ENCODE assay signal across 22 cellular contexts in the genomic region with DNA sequence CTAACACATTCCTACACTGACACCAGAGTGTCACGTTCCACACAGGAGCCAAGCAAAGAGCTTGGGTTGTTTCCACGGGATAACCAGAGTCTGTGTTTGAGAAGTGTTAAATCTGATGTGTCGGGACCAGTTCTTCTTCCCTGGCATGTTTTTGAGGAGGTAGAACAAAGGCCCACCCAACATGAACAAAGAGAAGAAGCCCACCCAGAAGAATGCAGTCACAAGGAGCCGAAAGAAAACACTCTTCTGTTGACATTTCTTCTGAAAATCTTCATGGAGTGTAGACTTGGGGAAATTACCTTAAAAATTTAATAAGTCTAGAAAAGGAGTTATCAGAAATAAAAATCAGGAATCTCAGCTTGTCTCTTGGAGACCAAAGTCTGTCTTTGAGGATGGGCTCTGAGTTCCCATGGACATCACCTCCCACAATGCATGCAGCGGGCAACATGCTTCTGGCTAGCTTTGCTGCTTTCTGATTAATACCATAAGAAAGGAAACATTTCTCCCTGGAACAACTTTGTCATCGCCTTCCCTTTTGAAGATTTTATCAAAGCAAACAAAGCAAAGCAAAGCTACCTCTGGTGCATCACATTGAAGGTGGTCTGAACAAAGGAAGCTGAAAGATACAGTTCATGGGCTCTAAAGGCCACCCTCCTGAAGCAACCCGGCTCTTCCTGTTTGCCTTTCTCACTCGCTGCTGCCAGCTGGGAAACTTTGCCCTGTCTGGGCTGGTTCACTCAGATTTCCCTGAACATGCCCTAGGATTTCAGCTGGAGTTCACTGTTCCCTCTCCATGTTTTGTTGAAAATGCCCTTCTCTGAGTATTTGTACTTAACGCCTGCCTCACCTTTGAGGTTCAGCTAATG.
A peak's percentile ranks its signal among the peaks of the same experiment; 100 is the strongest.
DNase-seq lines count a peak whose midpoint lies in the region; ATAC-seq, FAIRE-seq and TF ChIP-seq lines count a peak whose summit lies in the region.
"Had no signal": no experiment of that assay in that cellular context is flagged by ENCODE, and none has a peak within 500 bp of the region (broad histone marks: within the 10 kb centered on the region; RNA-seq: fewer than 3 reads in every experiment).

No MANE protein-coding gene starts in this region.

- no peak overlapping the region for H3K4me2 ChIP-seq in H1 (ENCODE audit: insufficient read depth in 1 of 2, low read depth in 2 of 2, low read length in 2 of 2)

- ATAC-seq in left cardiac atrium (peak; percentile 31 to 57), left ventricle myocardium superior (no peak), right lobe of liver (peak; percentile 56 to 94 (median 90)), HG02571 (IDR thresholded peaks at IDR 0.05; ENCODE audit: unreplicated experiment) (no peak)

- intact Hi-C loops in left cardiac atrium (cut with DNase I), result no loop called here
- intact Hi-C loops in left ventricle myocardium superior (cut with micrococcal nuclease), result no loop called here
- intact Hi-C loops in right lobe of liver (cut with DNase I), result no loop called here
- intact Hi-C loops in thyroid gland (cut with DNase I), result no loop called here

- no peak for FAIRE-seq in H1 (lab: Jason Lieb, UNC)
- FAIRE-seq: A204.1, D721Med, GM19239 had no signal

- H2BK15ac ChIP-seq in H1 (ENCODE audit: low read length), result no peak overlapping the region

- H3K9me3 ChIP-seq in H1 (ENCODE audit: insufficient read depth in 2 of 2, low read depth in 1 of 2, low read length in 1 of 2) (no peaks in the 10 kb centered on the region), right lobe of liver (no peaks in the 10 kb centered on the region), thyroid gland (no peaks in the 10 kb centered on the region)
- H3K9me3 ChIP-seq: BE2C had no signal

- CTCF ChIA-PET in H1 (lab: Charles Lee; ENCODE audit: partially characterized antibody), result interaction anchor here (1.1 kb wide), 1 partner anchor 9 kb away, joined by 3 read pairs; no protein-coding TSS in a partner anchor

- no peak overlapping the region for H2BK120ac ChIP-seq in H1 (replicated peaks; ENCODE audit: low read depth, low read length)

- TF ChIP-seq CTCF in H1 (IDR thresholded peaks at IDR 0.05; ENCODE audit: control extremely low read depth in 1 of 3, insufficient read depth in 1 of 3, low read depth in 1 of 3, low read length in 3 of 3) (no peak), right lobe of liver (IDR thresholded peaks at IDR 0.05) (no peak), thyroid gland (IDR thresholded peaks at IDR 0.05) (no peak)

- no peak overlapping the region for H2BK5ac ChIP-seq in H1 (ENCODE audit: low read depth, low read length)

- no peak for TF ChIP-seq EP300 in H1 (IDR thresholded peaks at IDR 0.05; ENCODE audit: borderline replicate concordance in 1 of 2, low read depth in 2 of 2, low read length in 2 of 2)

- no peak overlapping the region for H2AK5ac ChIP-seq in H1 (ENCODE audit: low read depth, low read length)

- no peaks in the 10 kb centered on the region for H3K79me2 ChIP-seq in H1 (ENCODE audit: control insufficient read depth in 1 of 2, insufficient read depth in 2 of 2, low read length in 2 of 2)

- H3K79me1 ChIP-seq in H1 (ENCODE audit: low read depth, low read length), result no peaks in the 10 kb centered on the region

- H2AFZ ChIP-seq in H1 (ENCODE audit: low read length), result peak overlapping the region; percentile 47; the same call in 1 of the 2 replicates

- H3K23me2 ChIP-seq in H1 (ENCODE audit: low read depth, low read length), result no peaks in the 10 kb centered on the region

- H4K20me1 ChIP-seq in H1 (replicated peaks in 1 of 2; ENCODE audit: control insufficient read depth in 1 of 2, insufficient read depth in 2 of 2, low read length in 2 of 2), result no peaks in the 10 kb centered on the region

- H3K27me3 ChIP-seq in H1 (replicated peaks in 1 of 4; ENCODE audit: control insufficient read depth in 3 of 4, extremely low read depth in 1 of 4, insufficient read depth in 3 of 4, low read length in 3 of 4), result no peaks in the 10 kb centered on the region
- H3K27me3 ChIP-seq in right lobe of liver, result no peaks in the 10 kb centered on the region
- H3K27me3 ChIP-seq in thyroid gland, result no peaks in the 10 kb centered on the region
- H3K27me3 ChIP-seq: BE2C had no signal

- no peak overlapping the region for H4K8ac ChIP-seq in H1 (ENCODE audit: extremely low read depth, insufficient read depth, low read length)

- H3K4me3 ChIP-seq in H1 (ENCODE audit: extremely low read depth in 1 of 4, insufficient read depth in 2 of 4, low read depth in 3 of 4, low read length in 4 of 4) (no peak overlapping the region), right lobe of liver (no peak overlapping the region), thyroid gland (replicated peaks in 1 of 3) (no peak overlapping the region)

- no peak overlapping the region for H3K4ac ChIP-seq in H1 (replicated peaks; ENCODE audit: insufficient read length, low read depth, low read length)

- no peak overlapping the region for H3K18ac ChIP-seq in H1 (ENCODE audit: extremely low read depth, low read length)

- H3K56ac ChIP-seq in H1 (replicated peaks; ENCODE audit: insufficient read length, low read depth, low read length), result no peak overlapping the region

- TF ChIP-seq POLR2A in H1 (IDR thresholded peaks at IDR 0.05; ENCODE audit: control extremely low read depth in 1 of 2, low read depth in 2 of 2, low read length in 2 of 2) (no peak), right lobe of liver (IDR thresholded peaks at IDR 0.05) (no peak), thyroid gland (IDR thresholded peaks at IDR 0.05) (no peak)

- H2BK20ac ChIP-seq in H1 (ENCODE audit: low read length), result no peak overlapping the region

- no peak overlapping the region for H4K91ac ChIP-seq in H1 (replicated peaks; ENCODE audit: insufficient read length, low read length)

- no peak for TF ChIP-seq RAD21 in H1 (IDR thresholded peaks at IDR 0.05 in 1 of 2, conservative IDR thresholded peaks at IDR 0.05 in 1 of 2; ENCODE audit: low read depth in 2 of 2, low read length in 2 of 2)

- no peak for DNase-seq in left cardiac atrium
- DNase-seq in left ventricle myocardium superior, result no peak
- no peak for DNase-seq in H1 (ENCODE audit: low read depth in 1 of 2, low spot score in 2 of 2)
- DNase-seq in right lobe of liver, result peak; percentile 51 to 73 (median 58)
- peak; percentile 29 to 47 for DNase-seq in thyroid gland
- DNase-seq in A172 (ENCODE audit: low spot score), result no peak
- no peak for DNase-seq in NCI-H1417 (lab: John Stamatoyannopoulos, UW)
- DNase-seq: BE2C, DMS53, GDM1, H7, KG1, NCI-H1105, NCI-H1694, NCI-H2081, NCI-H2171, NCI-H524 treated with DMSO at 0.1 percent for 48 hours, OCI-M1 had no signal

- H4K5ac ChIP-seq in H1 (ENCODE audit: insufficient read length, low read depth, low read length), result no peak overlapping the region

- H3K14ac ChIP-seq in H1 (ENCODE audit: insufficient read length), result no peak overlapping the region

- no peak overlapping the region for H3K23ac ChIP-seq in H1 (ENCODE audit: insufficient read length)

- H3K36me3 ChIP-seq in H1 (ENCODE audit: control insufficient read depth in 2 of 4, insufficient read depth in 4 of 4, low read length in 3 of 4) (no peaks in the 10 kb centered on the region), right lobe of liver (no peaks in the 10 kb centered on the region), thyroid gland (no peaks in the 10 kb centered on the region)
- H3K36me3 ChIP-seq: BE2C had no signal

- POLR2A ChIA-PET in H1 (lab: Charles Lee; ENCODE audit: partially characterized antibody), result interaction anchor here (1.2 kb wide), 1 partner anchor 13 kb away, joined by 3 read pairs; no protein-coding TSS in a partner anchor

- H3K27ac ChIP-seq in H1 (ENCODE audit: low read depth, low read length) (no peak overlapping the region), right lobe of liver (peak overlapping the region in 1 of 3 donors; percentile 44), thyroid gland (peak overlapping the region; percentile 53 to 90 (median 80))

- H3K4me1 ChIP-seq in H1 (replicated peaks in 1 of 4; ENCODE audit: control insufficient read depth in 3 of 4, insufficient read depth in 4 of 4, low read length in 3 of 4), result no peaks in the 10 kb centered on the region
- peaks cover 0 to 19% (median 0%) of the 10 kb centered on the region in 4 donors for H3K4me1 ChIP-seq in right lobe of liver
- H3K4me1 ChIP-seq in thyroid gland, result peaks cover 17 to 19% of the 10 kb centered on the region in 2 donors
- H3K4me1 ChIP-seq: BE2C had no signal

- WGBS in H1 (ENCODE audit: extremely low coverage in 1 of 2, insufficient coverage in 1 of 2, insufficient read length in 1 of 2, insufficient replicate concordance in 2 of 2, low coverage in 1 of 2, low lambda C conversion rate in 2 of 2, missing lambda C conversion rate in 1 of 2), 2 experiments, result 93% methylated on average over 9 of the region's 9 CpGs; no CpG with 5 or more reads in 1 of the 2 experiments
- WGBS in right lobe of liver (ENCODE audit: insufficient coverage, low coverage, low lambda C conversion rate, missing lambda C conversion rate), result 40% methylated on average over 9 of the region's 9 CpGs
- 74 to 76% methylated on average over 9 of the region's 9 CpGs for WGBS in thyroid gland, 2 donors

- no peak overlapping the region for H3K9ac ChIP-seq in H1 (replicated peaks in 1 of 4; ENCODE audit: extremely low read depth in 1 of 4, low read depth in 3 of 4, low read length in 3 of 4)

- H2BK12ac ChIP-seq in H1 (ENCODE audit: low read depth, low read length), result no peak overlapping the region

TF ChIP-seq in H1, 55 proteins besides CTCF, POLR2A, EP300 and RAD21:
- TF ChIP-seq BRCA1 (IDR thresholded peaks at IDR 0.05; ENCODE audit: low read depth, low read length) (no peak), FOSL1 (IDR thresholded peaks at IDR 0.05; ENCODE audit: insufficient read depth, low read depth, low read length) (no peak), CEBPB (IDR thresholded peaks at IDR 0.05; ENCODE audit: low read depth, low read length) (no peak), NRF1 (IDR thresholded peaks at IDR 0.05; ENCODE audit: low read depth, low read length) (no peak), RBBP5 (IDR thresholded peaks at IDR 0.05; ENCODE audit: borderline replicate concordance, low read depth, low read length) (no peak), GABPA (IDR thresholded peaks at IDR 0.05; ENCODE audit: borderline replicate concordance, insufficient read depth, low read length) (no peak), TAF1 (IDR thresholded peaks at IDR 0.05; ENCODE audit: low read depth, low read length) (no peak)

Comparison
In these comparisons a context has a peak if more than half of its experiments do, and no peak if none do; other contexts are left out.
1. ATAC-seq: peak in left cardiac atrium (2 of 2) and right lobe of liver (4 of 4); none in left ventricle myocardium superior (single experiment) and HG02571 (single experiment).
2. DNase-seq: peak in right lobe of liver (3 of 3) and thyroid gland (2 of 2); none in left cardiac atrium (single experiment), left ventricle myocardium superior (single experiment), H1 (0 of 2), A172 (single experiment) and NCI-H1417 (0 of 3).